ENCODE assay signal across 25 cellular contexts in genomic region chr1:62405247-62405646, GRCh38. TPM values are rescaled to one million over a fixed set of nuclear protein-coding genes. Genes with fewer than 3 reads are reported as not detected.
A peak's percentile ranks its signal among the peaks of the same experiment; 100 is the strongest.
DNase-seq lines count a peak whose midpoint lies in the region; ATAC-seq, FAIRE-seq and TF ChIP-seq lines count a peak whose summit lies in the region.
"Had no signal": no experiment of that assay in that cellular context is flagged by ENCODE, and none has a peak within 500 bp of the region (broad histone marks: within the 10 kb centered on the region; RNA-seq: fewer than 3 reads in every experiment).

No MANE protein-coding gene starts in this region.

- no peaks in the 10 kb centered on the region for H3K79me2 ChIP-seq in HepG2 (ENCODE audit: insufficient read depth, low read length)
- H3K79me2 ChIP-seq in Karpas-422 (ENCODE audit: low read length): no peaks in the 10 kb centered on the region

- TF ChIP-seq EP300 in HepG2 (IDR thresholded peaks at IDR 0.05; ENCODE audit: low read depth in 2 of 2, low read length in 2 of 2): no peak
- TF ChIP-seq EP300 in HepG2 (CRISPR knock-in tag; IDR thresholded peaks at IDR 0.05; ENCODE audit: borderline replicate concordance): no peak

- no peak overlapping the region for H2AFZ ChIP-seq in HepG2 (ENCODE audit: low read length)
- H2AFZ ChIP-seq in Karpas-422 (ENCODE audit: low read length): no peak overlapping the region

- H3K27me3 ChIP-seq in HepG2 (ENCODE audit: control insufficient read depth in 1 of 2, insufficient read depth in 2 of 2, low read length in 2 of 2) (no peaks in the 10 kb centered on the region), right lobe of liver (no peaks in the 10 kb centered on the region), Karpas-422 (ENCODE audit: low read length) (no peaks in the 10 kb centered on the region)
- H3K27me3 ChIP-seq: BE2C, BLaER1 had no signal

- H3K27ac ChIP-seq in HepG2 (ENCODE audit: extremely low read length, insufficient read depth, low read length): no peak overlapping the region
- no peak overlapping the region for H3K27ac ChIP-seq in right lobe of liver
- H3K27ac ChIP-seq in caudate nucleus (ENCODE audit: low read depth, low read length): no peak overlapping the region
- H3K27ac ChIP-seq in Karpas-422 (ENCODE audit: low read length): no peak overlapping the region
- H3K27ac ChIP-seq: BLaER1 had no signal

- no peak for ATAC-seq in HepG2
- ATAC-seq in right lobe of liver: no peak
- ATAC-seq: GM12878 had no signal

- H3K36me3 ChIP-seq in HepG2 (replicated peaks in 1 of 2; ENCODE audit: control insufficient read depth in 1 of 2, insufficient read depth in 2 of 2, low read length in 2 of 2) (no peaks in the 10 kb centered on the region), right lobe of liver (no peaks in the 10 kb centered on the region), Karpas-422 (ENCODE audit: insufficient read depth, low read length) (no peaks in the 10 kb centered on the region)
- H3K36me3 ChIP-seq: BE2C, BLaER1 had no signal

- intact Hi-C loops in HepG2 (cut with micrococcal nuclease; ENCODE audit: unreplicated experiment) (loop anchor here (5.0 kb wide), 1 partner anchor 163 kb away; no protein-coding TSS in a partner anchor), right lobe of liver (cut with DNase I) (loop anchor here in 1 of 2 donors (5.0 kb wide), 1 partner anchor 228 kb away; no protein-coding TSS in a partner anchor)

- H4K20me1 ChIP-seq in HepG2 (ENCODE audit: insufficient read depth, low read length) (no peaks in the 10 kb centered on the region), Karpas-422 (ENCODE audit: insufficient read depth, low read depth, low read length) (no peaks in the 10 kb centered on the region)
- H4K20me1 ChIP-seq: BLaER1 had no signal

- CTCF ChIA-PET in HepG2 (lab: Yijun Ruan, JAX; ENCODE audit: low intra/inter-chr PET ratio, low total read pairs): no interaction called here

- H3K9ac ChIP-seq in HepG2 (ENCODE audit: insufficient read depth, low read depth, low read length): no peak overlapping the region
- H3K9ac ChIP-seq in Karpas-422 (ENCODE audit: low read length): no peak overlapping the region
- H3K9ac ChIP-seq: BLaER1 had no signal

- no TSS peak for BruUV-seq in HepG2 (replicated peaks; lab: Mats Ljungman, UMichigan)

- in situ Hi-C loops in HepG2 (cut with HindIII; ENCODE audit: extremely low pct_ligation_motif_present, low pct_unique_long_range_greater_than_20kb): loop anchor here (5.0 kb wide), 1 partner anchor 228 kb away; no protein-coding TSS in a partner anchor

- H3K9me3 ChIP-seq in HepG2 (ENCODE audit: low read length) (no peaks in the 10 kb centered on the region), right lobe of liver (no peaks in the 10 kb centered on the region), Karpas-422 (ENCODE audit: low read length) (no peaks in the 10 kb centered on the region)
- H3K9me3 ChIP-seq: BE2C, BLaER1 had no signal

- H3K4me1 ChIP-seq in HepG2 (ENCODE audit: insufficient read depth, low read length) (peaks cover 9% of the 10 kb centered on the region; the same call in 1 of the 2 replicates), right lobe of liver (no peaks in the 10 kb centered on the region), Karpas-422 (ENCODE audit: low read length) (no peaks in the 10 kb centered on the region)
- H3K4me1 ChIP-seq: BE2C, BLaER1 had no signal

- TF ChIP-seq CTCF in HepG2 (CRISPR knock-in tag; IDR thresholded peaks at IDR 0.05) (no peak), right lobe of liver (IDR thresholded peaks at IDR 0.05) (no peak)

- no peak for TF ChIP-seq RAD21 in HepG2 (CRISPR knock-in tag; IDR thresholded peaks at IDR 0.05)

- H3K9me2 ChIP-seq in Karpas-422 (replicated peaks; ENCODE audit: insufficient read depth, low read length): no peaks in the 10 kb centered on the region

- DNase-seq in HepG2 (ENCODE audit: low spot score) (no peak), right lobe of liver (no peak), caudate nucleus (lab: John Stamatoyannopoulos, UW) (peak in 45 of 61 donors; percentile 11 to 94 (median 56)), putamen (ENCODE audit: low spot score) (peak; percentile 78), T-helper 9 cell (no peak), Karpas-422 (no peak)
- DNase-seq: 8988T; ACHN; BE2C; C1 segment of cervical spinal cord; CD4-positive, alpha-beta memory T cell; CD4-positive, CD25-positive, alpha-beta regulatory T cell; CD8-positive, alpha-beta memory T cell; COR-L47; DMS 273 treated with DMSO at 0.1 percent for 48 hours; DMS153; DMS53; DMS79; DND-41; EL; GDM1 had no signal

- no peak for TF ChIP-seq POLR2A in HepG2 (IDR thresholded peaks at IDR 0.05; ENCODE audit: insufficient read depth in 1 of 2, low read depth in 2 of 2, low read length in 2 of 2)
- TF ChIP-seq POLR2A in right lobe of liver (IDR thresholded peaks at IDR 0.05): no peak

- H3K4me3 ChIP-seq in HepG2 (replicated peaks in 1 of 3; ENCODE audit: insufficient read depth in 1 of 3, low read depth in 2 of 3, low read length in 3 of 3): no peak overlapping the region
- no peak overlapping the region for H3K4me3 ChIP-seq in right lobe of liver
- H3K4me3 ChIP-seq in Karpas-422 (ENCODE audit: low read length): no peak overlapping the region
- H3K4me3 ChIP-seq: BLaER1, GM12878 had no signal

- H3K4me2 ChIP-seq in HepG2 (ENCODE audit: low read depth, low read length) (no peak overlapping the region), Karpas-422 (ENCODE audit: low read depth, low read length, poor library complexity, severe bottlenecking) (no peak overlapping the region)
- H3K4me2 ChIP-seq: BLaER1 had no signal

- WGBS in HepG2 (ENCODE audit: low lambda C conversion rate): 81% methylated on average over 2 of the region's 2 CpGs
- 100% methylated on average over 1 of the region's 2 CpGs for WGBS in right lobe of liver (ENCODE audit: insufficient coverage, low coverage, low lambda C conversion rate, missing lambda C conversion rate)

- FAIRE-seq in HepG2 (lab: Jason Lieb, UNC): no peak
- FAIRE-seq: GM12878, GM12892, GM18507 had no signal

- POLR2A ChIA-PET in HepG2 (lab: Yijun Ruan, JAX): no interaction called here

TF ChIP-seq in HepG2, 621 proteins besides CTCF, POLR2A, EP300 and RAD21:
- TF ChIP-seq ZBTB33 (CRISPR knock-in tag; IDR thresholded peaks at IDR 0.05): peak; percentile 69; the same call in 1 of the 2 replicates
- no peak for TF ChIP-seq MXD3 (CRISPR knock-in tag; IDR thresholded peaks at IDR 0.05)
- TF ChIP-seq ZNF614 (CRISPR knock-in tag; IDR thresholded peaks at IDR 0.05; ENCODE audit: borderline replicate concordance): no peak

RNA-seq across cellular contexts. Expression of gene USP1, which starts 31.6 kb away (rescaled TPM):
- 64.6 and 91.7 TPM in 2 replicates for total RNA-seq in HepG2 (2016; rRNA removed; fragmentation: Illumina TruSeq; extraction: Trizol)
- total RNA-seq in HepG2 (2016; cell fraction: cytosol; rRNA removed; fragmentation: Illumina TruSeq; extraction: Trizol; ENCODE audit: low read depth): 14.4 and 16.9 TPM in 2 replicates
- total RNA-seq in HepG2 (2016; cell fraction: insoluble cytoplasmic fraction; rRNA removed; fragmentation: Illumina TruSeq; extraction: Trizol): 66.6 and 87.1 TPM in 2 replicates
- 39.3 and 41.3 TPM in 2 replicates for total RNA-seq in HepG2 (2016; cell fraction: membrane; rRNA removed; fragmentation: Illumina TruSeq; extraction: Trizol)
- total RNA-seq in HepG2 (2016; cell fraction: nucleus; rRNA removed; fragmentation: Illumina TruSeq; extraction: Trizol): 45.6 and 46.4 TPM in 2 replicates
- polyA plus RNA-seq in HepG2 (2011; rRNA removed): 5.8 and 9.0 TPM in 2 replicates
- polyA plus RNA-seq in HepG2 (2011; cell fraction: cytosol; rRNA removed): 3.6 and 5.1 TPM in 2 replicates
- 4.0 and 4.1 TPM in 2 replicates for polyA plus RNA-seq in HepG2 (2011; cell fraction: nucleus; rRNA removed)
- 21.2 and 27.7 TPM in 2 replicates for polyA plus RNA-seq in HepG2 (2012)
- 4.1 and 4.8 TPM in 2 replicates for polyA plus RNA-seq in HepG2 (2016; cell fraction: cytosol; fragmentation: Illumina TruSeq; extraction: Trizol; ENCODE audit: low read depth)
- polyA plus RNA-seq in HepG2 (2016; cell fraction: insoluble cytoplasmic fraction; fragmentation: Illumina TruSeq; extraction: Trizol; ENCODE audit: low read depth): 73.4 and 75.3 TPM in 2 replicates
- 17.2 and 18.4 TPM in 2 replicates for polyA plus RNA-seq in HepG2 (2016; cell fraction: membrane; fragmentation: Illumina TruSeq; extraction: Trizol; ENCODE audit: low read depth)
- 51.3 and 52.0 TPM in 2 replicates for polyA plus RNA-seq in HepG2 (2016; cell fraction: nucleus; fragmentation: Illumina TruSeq; extraction: Trizol; ENCODE audit: insufficient read depth, low read depth)
- polyA minus RNA-seq in HepG2 (2011; rRNA and poly(A)+ RNA removed; ENCODE audit: low replicate concordance): 2.3 and 6.8 TPM in 2 replicates
- 11.4 and 14.2 TPM in 2 replicates for polyA minus RNA-seq in HepG2 (2011; cell fraction: cytosol; rRNA and poly(A)+ RNA removed)
- polyA minus RNA-seq in HepG2 (2011; cell fraction: nucleus; rRNA and poly(A)+ RNA removed): 13.3 and 14.3 TPM in 2 replicates
- total RNA-seq in right lobe of liver: 1 to 10 TPM; 4.9 to 8.4 (median 6.6) TPM
- 26.1 and 37.5 TPM in 2 replicates for total RNA-seq in Karpas-422 (2014; rRNA removed; shearing (Covaris generic); ENCODE audit: low replicate concordance)

Comparison
In these comparisons a context has a peak if more than half of its experiments do, and no peak if none do; other contexts are left out.
1. DNase-seq: peak in caudate nucleus (45 of 61) and putamen (single experiment); none in HepG2 (single experiment), right lobe of liver (0 of 3), T-helper 9 cell (single experiment) and Karpas-422 (single experiment).